ENCODE assay signal across 1 cellular context in genomic region chr6:45174045-45174444, GRCh38.
A peak's percentile ranks its signal among the peaks of the same experiment; 100 is the strongest.
TF ChIP-seq lines count a peak whose summit lies in the region.

No MANE protein-coding gene starts in this region.

TF ChIP-seq in HEK293, 187 proteins besides CTCF, POLR2A, EP300 and RAD21 (continued from another document):
- TF ChIP-seq PRDM6 (tag by site-specific recombination; IDR thresholded peaks at IDR 0.05), result peak; percentile 75
- peak; percentile 43 for TF ChIP-seq ZNF629 (tag by site-specific recombination; IDR thresholded peaks at IDR 0.05)
- TF ChIP-seq ZNF561 (tag by site-specific recombination; IDR thresholded peaks at IDR 0.05; ENCODE audit: borderline replicate concordance), result 0 out of 2 replicates have a peak, but pooled peaks have one; percentile 32
- no peak for TF ChIP-seq ZFP41 (tag by site-specific recombination; IDR thresholded peaks at IDR 0.05; ENCODE audit: borderline replicate concordance)
- peak; percentile 72 for TF ChIP-seq OSR2 (tag by site-specific recombination; IDR thresholded peaks at IDR 0.05)
- no peak for TF ChIP-seq SALL2 (tag by site-specific recombination; IDR thresholded peaks at IDR 0.05; ENCODE audit: borderline replicate concordance)
- TF ChIP-seq SCRT1 (tag by site-specific recombination; IDR thresholded peaks at IDR 0.05; ENCODE audit: borderline replicate concordance), result peak; percentile 85
- TF ChIP-seq ZNF10 (tag by site-specific recombination; IDR thresholded peaks at IDR 0.05), result no peak
- no peak for TF ChIP-seq ZSCAN4 (tag by site-specific recombination; IDR thresholded peaks at IDR 0.05)
- TF ChIP-seq PRDM10 (tag by site-specific recombination; IDR thresholded peaks at IDR 0.05), result peak; percentile 51; the same call in 1 of the 2 replicates
- no peak for TF ChIP-seq ZNF24 (tag by site-specific recombination; IDR thresholded peaks at IDR 0.05)
- TF ChIP-seq ZNF776 (tag by site-specific recombination; IDR thresholded peaks at IDR 0.05; ENCODE audit: borderline replicate concordance), result no peak
- TF ChIP-seq GLI4 (tag by site-specific recombination; IDR thresholded peaks at IDR 0.05), result no peak
- TF ChIP-seq ZNF362 (tag by site-specific recombination; IDR thresholded peaks at IDR 0.05), result no peak
